In genomic region chr14:21096438-21096837, GRCh38 we compare ENCODE assay signal across 12 cellular contexts. TPM values are rescaled to one million over a fixed set of nuclear protein-coding genes. Genes with fewer than 3 reads are reported as not detected.
A peak's percentile ranks its signal among the peaks of the same experiment; 100 is the strongest.
DNase-seq lines count a peak whose midpoint lies in the region; ATAC-seq and TF ChIP-seq lines count a peak whose summit lies in the region.
"Had no signal": no experiment of that assay in that cellular context is flagged by ENCODE, and none has a peak within 500 bp of the region (broad histone marks: within the 10 kb centered on the region; RNA-seq: fewer than 3 reads in every experiment).

No MANE protein-coding gene starts in this region.

- in situ Hi-C loops in mammary epithelial cell (cut with MboI; ENCODE audit: low sequenced_read_pairs in 2 of 2), result loop anchor here in 1 of 2 donors (10.0 to 25.0 kb wide), 2 partner anchors 82 to 409 kb away; partner anchors contain the start of genes ANG and RNASE4

- intact Hi-C loops in left ventricle myocardium inferior (cut with micrococcal nuclease), result no loop called here
- intact Hi-C loops in right cardiac atrium (cut with DNase I), result no loop called here
- intact Hi-C loops in mammary epithelial cell (cut with micrococcal nuclease), result loop anchor here (1.0 to 5.0 kb wide), 2 partner anchors 8 to 484 kb away; no protein-coding TSS in a partner anchor
- intact Hi-C loops in uterus (cut with DNase I; ENCODE audit: low total_unique reads), result no loop called here
- intact Hi-C loops in left colon (cut with DNase I, micrococcal nuclease), result loop anchor here (5.0 to 10.0 kb wide), 2 partner anchors 74 to 82 kb away; no protein-coding TSS in a partner anchor

- dilution Hi-C loops in mammary epithelial cell (cut with HindIII; ENCODE audit: low sequenced_read_pairs), result no loop called here

- no peak overlapping the region for H3K27ac Mint-ChIP-seq in natural killer cell treated with Interleukin-12 subunit alpha and Interleukin-12 subunit beta and Interleukin-15 and Interleukin-18, amount 100 ng/mL, for 72 hours

- H3K9me3 Mint-ChIP-seq in natural killer cell treated with Interleukin-12 subunit alpha and Interleukin-12 subunit beta and Interleukin-15 and Interleukin-18, amount 100 ng/mL, for 72 hours, result no peaks in the 10 kb centered on the region

- no peak overlapping the region for H2AFZ ChIP-seq in mammary epithelial cell (ENCODE audit: low read depth, low read length)

- H3K4me3 ChIP-seq in left ventricle myocardium inferior, result peak overlapping the region; percentile 71
- no peak overlapping the region for H3K4me3 ChIP-seq in right cardiac atrium (ENCODE audit: low read length)
- H3K4me3 ChIP-seq in mammary epithelial cell (replicated peaks in 1 of 3; ENCODE audit: insufficient read depth in 1 of 3, low read depth in 2 of 3, low read length in 3 of 3), result no peak overlapping the region
- H3K4me3 ChIP-seq in uterus, result no peak overlapping the region

- no peaks in the 10 kb centered on the region for H3K9me3 ChIP-seq in left ventricle myocardium inferior (replicated peaks)
- no peaks in the 10 kb centered on the region for H3K9me3 ChIP-seq in right cardiac atrium (ENCODE audit: control insufficient read depth, low read length)
- no peaks in the 10 kb centered on the region for H3K9me3 ChIP-seq in mammary epithelial cell (replicated peaks; ENCODE audit: insufficient read depth, low read length)
- H3K9me3 ChIP-seq in uterus, result no peaks in the 10 kb centered on the region

- H3K4me2 ChIP-seq in mammary epithelial cell (ENCODE audit: insufficient read depth, low read depth, low read length), result peak overlapping the region; percentile 63

- DNase-seq in left ventricle myocardium inferior, result no peak
- DNase-seq in right cardiac atrium, result no peak
- no peak for DNase-seq in mammary epithelial cell
- no peak for DNase-seq in natural killer cell treated with Interleukin-12 subunit alpha and Interleukin-12 subunit beta and Interleukin-15 and Interleukin-18, amount 100 ng/mL, for 72 hours (ENCODE audit: low spot score)
- no peak for DNase-seq in uterus
- DNase-seq in NCI-H2081 treated with DMSO at 0.1 percent for 48 hours (lab: John Stamatoyannopoulos, UW), result no peak
- no peak for DNase-seq in left colon
- DNase-seq in activated T-cell treated with anti-CD3 and anti-CD28 coated beads, Interleukin-2, amount 50 U/mL, for 48 hours, result no peak
- DNase-seq: activated CD4-positive, alpha-beta T cell treated with anti-CD3 and anti-CD28 coated beads, Interleukin-2, amount 50 U/mL, for 48 hours; NCI-H1048; RPMI8226 had no signal

- peaks cover 21 to 36% of the 10 kb centered on the region in 2 donors for H3K4me1 Mint-ChIP-seq in natural killer cell treated with Interleukin-12 subunit alpha and Interleukin-12 subunit beta and Interleukin-15 and Interleukin-18, amount 100 ng/mL, for 72 hours (ENCODE audit: low read depth in 2 of 2)

- H3K36me3 ChIP-seq in left ventricle myocardium inferior, result peaks cover 15% of the 10 kb centered on the region
- no peaks in the 10 kb centered on the region for H3K36me3 ChIP-seq in mammary epithelial cell (ENCODE audit: insufficient read depth, low read length)
- H3K36me3 ChIP-seq in uterus, result no peaks in the 10 kb centered on the region

- H4K20me1 ChIP-seq in mammary epithelial cell (ENCODE audit: insufficient read depth, low read length), result no peaks in the 10 kb centered on the region

- no TSS peak for BruUV-seq in mammary epithelial cell (replicated peaks; lab: Mats Ljungman, UMichigan)

- TF ChIP-seq CTCF in left ventricle myocardium inferior (IDR thresholded peaks at IDR 0.05; ENCODE audit: borderline replicate concordance) (no peak), mammary epithelial cell (conservative IDR thresholded peaks at IDR 0.05 in 1 of 2, IDR thresholded peaks at IDR 0.05 in 1 of 2; ENCODE audit: extremely low read depth in 1 of 2, insufficient read depth in 1 of 2, low read depth in 1 of 2, low read length in 2 of 2) (no peak), uterus (IDR thresholded peaks at IDR 0.05) (no peak)

- no peak overlapping the region for H3K9ac ChIP-seq in mammary epithelial cell (ENCODE audit: insufficient read depth, low read length)

- ATAC-seq in right cardiac atrium (no peak), left colon (no peak)
- ATAC-seq in natural killer cell treated with Interleukin-12 subunit alpha and Interleukin-12 subunit beta and Interleukin-15 and Interleukin-18, amount 100 ng/mL, for 72 hours, result no peak

- H3K4me1 ChIP-seq in left ventricle myocardium inferior (peaks cover 54% of the 10 kb centered on the region), right cardiac atrium (ENCODE audit: control insufficient read depth, insufficient read depth, low read length) (peaks cover 3% of the 10 kb centered on the region), mammary epithelial cell (ENCODE audit: insufficient read depth, low read length) (peaks cover 32% of the 10 kb centered on the region), uterus (peaks cover 6 to 8% of the 10 kb centered on the region in 2 donors)

- WGBS in right cardiac atrium, result 54% methylated on average over 3 of the region's 3 CpGs
- WGBS in mammary epithelial cell (ENCODE audit: low coverage, missing lambda C conversion rate), result 75% methylated on average over 3 of the region's 3 CpGs

- peaks cover 75% of the 10 kb centered on the region for H3K79me2 ChIP-seq in mammary epithelial cell (ENCODE audit: insufficient read depth, low read length)

- CTCF ChIA-PET in mammary epithelial cell (lab: Charles Lee; ENCODE audit: low non-redundant PET), result no interaction called here

- H3K36me3 Mint-ChIP-seq in natural killer cell treated with Interleukin-12 subunit alpha and Interleukin-12 subunit beta and Interleukin-15 and Interleukin-18, amount 100 ng/mL, for 72 hours, result no peaks in the 10 kb centered on the region

- no peaks in the 10 kb centered on the region for H3K27me3 ChIP-seq in left ventricle myocardium inferior (ENCODE audit: low read depth)
- no peaks in the 10 kb centered on the region for H3K27me3 ChIP-seq in right cardiac atrium (ENCODE audit: control insufficient read depth, insufficient read depth)
- H3K27me3 ChIP-seq in mammary epithelial cell (ENCODE audit: insufficient read depth, low read length), result no peaks in the 10 kb centered on the region
- no peaks in the 10 kb centered on the region for H3K27me3 ChIP-seq in uterus

- peak overlapping the region; percentile 58 for H3K4me3 Mint-ChIP-seq in natural killer cell treated with Interleukin-12 subunit alpha and Interleukin-12 subunit beta and Interleukin-15 and Interleukin-18, amount 100 ng/mL, for 72 hours

- no peak for TF ChIP-seq POLR2A in uterus (IDR thresholded peaks at IDR 0.05)

- peak overlapping the region; percentile 83 for H3K27ac ChIP-seq in left ventricle myocardium inferior (replicated peaks)
- no peak overlapping the region for H3K27ac ChIP-seq in right cardiac atrium (ENCODE audit: low read length)
- H3K27ac ChIP-seq in mammary epithelial cell (ENCODE audit: insufficient read depth, low read depth, low read length), result peak overlapping the region; percentile 19
- H3K27ac ChIP-seq in uterus, result peak overlapping the region; percentile 97

- H3K27me3 Mint-ChIP-seq in natural killer cell treated with Interleukin-12 subunit alpha and Interleukin-12 subunit beta and Interleukin-15 and Interleukin-18, amount 100 ng/mL, for 72 hours, result no peaks in the 10 kb centered on the region

RNA-seq across cellular contexts. Expression of gene ZNF219, which starts 2.0 kb away (rescaled TPM):
- total RNA-seq in left ventricle myocardium inferior (44.9 TPM), right cardiac atrium (10 to 100 TPM; 49.1 to 62.4 (median 56.1) TPM), mammary epithelial cell (10 to 100 TPM; 25.0 to 62.1 TPM), uterus (10 to 100 TPM in 3 of 4 donors, 1 to 10 TPM in 1; 7.4 to 56.8 (median 15.9) TPM), left colon (10 to 100 TPM; 51.1 to 53.7 TPM)
- polyA plus RNA-seq in right cardiac atrium (68.6 TPM), mammary epithelial cell (37.9 TPM)
- 4.9 TPM for polyA minus RNA-seq in mammary epithelial cell
- 1 to 10 TPM; 4.5 to 9.5 TPM for total RNA-seq in natural killer cell treated with Interleukin-12 subunit alpha and Interleukin-12 subunit beta and Interleukin-15 and Interleukin-18, amount 100 ng/mL, for 72 hours

RNA-seq across cellular contexts. Expression of gene TMEM253, which starts 4.4 kb away (rescaled TPM):
- total RNA-seq in left ventricle myocardium inferior, result 0.19 TPM
- under 1 TPM; 0.28 to 0.63 (median 0.29) TPM for total RNA-seq in right cardiac atrium
- 0.57 TPM for polyA plus RNA-seq in right cardiac atrium
- 1 to 10 TPM in 1 of 2 donors, under 1 TPM in 1; 0.33 to 2.3 TPM for total RNA-seq in mammary epithelial cell
- 1.8 TPM for polyA plus RNA-seq in mammary epithelial cell
- not detected for polyA minus RNA-seq in mammary epithelial cell
- not detected for total RNA-seq in natural killer cell treated with Interleukin-12 subunit alpha and Interleukin-12 subunit beta and Interleukin-15 and Interleukin-18, amount 100 ng/mL, for 72 hours
- total RNA-seq in uterus, result under 1 TPM in 1 of 4 donors, not detected in 3; 0.85 TPM
- total RNA-seq in left colon, result 10 to 100 TPM; 37.5 to 46.8 TPM
- total RNA-seq: glomerular endothelial cell had no signal

RNA-seq across cellular contexts. Expression of gene ARHGEF40, which starts 26.3 kb away (rescaled TPM):
- total RNA-seq in left ventricle myocardium inferior, result 21.3 TPM
- 10 to 100 TPM; 19.8 to 25.8 (median 21.0) TPM for total RNA-seq in right cardiac atrium
- polyA plus RNA-seq in right cardiac atrium, result 15.1 TPM
- 10 to 100 TPM; 15.2 to 26.0 TPM for total RNA-seq in mammary epithelial cell
- 9.8 TPM for polyA plus RNA-seq in mammary epithelial cell
- 34.7 TPM for polyA minus RNA-seq in mammary epithelial cell
- total RNA-seq in natural killer cell treated with Interleukin-12 subunit alpha and Interleukin-12 subunit beta and Interleukin-15 and Interleukin-18, amount 100 ng/mL, for 72 hours, result under 1 TPM; 0.36 to 0.75 TPM
- 100 to 1,000 TPM in 2 of 4 donors, 10 to 100 TPM in 2; 25.3 to 103 (median 66.9) TPM for total RNA-seq in uterus
- 10 to 100 TPM; 37.2 to 40.8 TPM for total RNA-seq in left colon

RNA-seq across cellular contexts. Expression of gene RNASE8, which starts 38.8 kb away (rescaled TPM):
- total RNA-seq in left ventricle myocardium inferior (not detected), right cardiac atrium (not detected), mammary epithelial cell (not detected), uterus (not detected), left colon (not detected)
- polyA plus RNA-seq in right cardiac atrium (not detected), mammary epithelial cell (not detected)
- polyA minus RNA-seq in mammary epithelial cell, result not detected
- not detected for total RNA-seq in natural killer cell treated with Interleukin-12 subunit alpha and Interleukin-12 subunit beta and Interleukin-15 and Interleukin-18, amount 100 ng/mL, for 72 hours
- total RNA-seq: glomerular endothelial cell had no signal

RNA-seq across cellular contexts. Expression of gene RNASE7, which starts 54.3 kb away (rescaled TPM):
- total RNA-seq in left ventricle myocardium inferior (not detected), right cardiac atrium (not detected), mammary epithelial cell (10 to 100 TPM; 33.3 to 43.0 TPM), uterus (not detected), left colon (under 1 TPM in 1 of 2 donors, not detected in 1; 0.31 TPM)
- polyA plus RNA-seq in right cardiac atrium (not detected), mammary epithelial cell (30.9 TPM)
- 28.5 TPM for polyA minus RNA-seq in mammary epithelial cell
- not detected for total RNA-seq in natural killer cell treated with Interleukin-12 subunit alpha and Interleukin-12 subunit beta and Interleukin-15 and Interleukin-18, amount 100 ng/mL, for 72 hours
- total RNA-seq: glomerular endothelial cell had no signal

Comparison
In these comparisons a context has a peak if more than half of its experiments do, and no peak if none do; other contexts are left out.
1. RNA of gene TMEM253, which starts 4.4 kb away (total RNA-seq): 37.5 to 46.8 TPM in left colon; 0.33 to 2.3 TPM in mammary epithelial cell, 0.28 to 0.63 TPM in right cardiac atrium, 0.19 TPM in left ventricle myocardium inferior (single experiment), 0.85 TPM in uterus and not detected in natural killer cell treated with Interleukin-12 subunit alpha and Interleukin-12 subunit beta and Interleukin-15 and Interleukin-18, amount 100 ng/mL, for 72 hours; every median in the first group is over 10 times any median in the second.
2. RNA of gene ARHGEF40, which starts 26.3 kb away (total RNA-seq): 25.3 to 103 TPM in uterus, 37.2 to 40.8 TPM in left colon, 15.2 to 26.0 TPM in mammary epithelial cell, 19.8 to 25.8 TPM in right cardiac atrium and 21.3 TPM in left ventricle myocardium inferior (single experiment); 0.36 to 0.75 TPM in natural killer cell treated with Interleukin-12 subunit alpha and Interleukin-12 subunit beta and Interleukin-15 and Interleukin-18, amount 100 ng/mL, for 72 hours; every median in the first group is over 4 times any median in the second.
3. intact Hi-C loops: an anchor here in mammary epithelial cell (1.0 to 5.0 kb wide) and left colon (5.0 to 10.0 kb wide); none called in left ventricle myocardium inferior, right cardiac atrium and uterus.